25 cellular contexts compared by ENCODE assay signal in the genomic region with DNA sequence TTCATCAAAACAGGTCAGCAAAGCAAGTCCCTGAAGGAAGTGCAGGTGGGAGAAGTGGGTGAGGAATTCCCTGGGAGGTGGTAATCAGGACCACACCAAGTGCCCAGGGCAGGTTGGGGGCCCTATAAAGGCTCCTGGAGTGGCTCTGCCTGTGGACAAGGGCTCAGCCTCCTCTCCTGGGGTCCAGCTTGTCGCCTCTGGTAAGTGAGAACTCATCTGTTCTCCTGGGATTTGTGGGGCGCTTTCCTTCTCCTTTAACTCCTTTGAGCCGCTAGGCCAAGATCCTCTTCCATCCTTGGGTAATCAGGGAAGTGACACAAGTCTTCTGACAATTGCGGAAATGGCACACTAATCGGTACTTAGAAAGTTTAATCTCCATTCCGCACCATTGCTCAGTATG. TPM values are rescaled to one million over a fixed set of nuclear protein-coding genes. Genes with fewer than 3 reads are reported as not detected.
"Had no signal": no experiment of that assay in that cellular context is flagged by ENCODE, and none has a peak within 500 bp of the region (broad histone marks: within the 10 kb centered on the region; RNA-seq: fewer than 3 reads in every experiment).

SPRR4 (plus strand) TSS at position 154 of the 400 bp plus-strand sequence. CDS start 1,243 bp downstream, outside the sequence.

- H3K79me2 ChIP-seq: hepatocyte had no signal

- H3K4me2 ChIP-seq: hepatocyte had no signal

- DNase-seq: effector CD8-positive, alpha-beta T cell; foreskin melanocyte; kidney glomerular epithelial cell; mammary epithelial cell; naive thymus-derived CD4-positive, alpha-beta T cell; nephron progenitor cell; spleen; stimulated activated CD4-positive, alpha-beta T cell treated with anti-CD3 and anti-CD28 coated beads, Interleukin-15, amount 100 ng/mL, for 24 hours; stimulated activated CD4-positive, alpha-beta T cell treated with anti-CD3 and anti-CD28 coated beads, Interleukin-1b, Interleukin-23, amount 100 ng/mL, for 48 hours; stimulated activated CD4-positive, alpha-beta T cell treated with anti-CD3 and anti-CD28 coated beads, Interleukin-4, amount 100 ng/mL, for 24 hours; testis; transverse colon had no signal

- H3K4me3 ChIP-seq: coronary artery, hepatocyte, spleen, testis, transverse colon had no signal

- H2AFZ ChIP-seq: hepatocyte had no signal

- H3K4me1 ChIP-seq: spleen, testis, transverse colon had no signal

- H3K27ac ChIP-seq: coronary artery, hepatocyte, spleen, testis, transverse colon had no signal

- H3K9me3 ChIP-seq: spleen, testis, transverse colon had no signal

- H3K27me3 ChIP-seq: hepatocyte, testis, transverse colon had no signal

- ATAC-seq: naive thymus-derived CD4-positive, alpha-beta T cell; sciatic nerve; stimulated activated memory B cell treated with anti-CD40 and anti-IgM and Interleukin-4, amounts not matched to agents 10 μg/mL and 1 μg/mL and 100 μg/mL, for 72 hours had no signal

- H3K36me3 ChIP-seq: spleen, transverse colon had no signal

RNA-seq across cellular contexts. Expression of gene SPRR4, which starts in this region (rescaled TPM):
- total RNA-seq: chondrocyte; dermis microvascular lymphatic vessel endothelial cell; hepatocyte; liver; mammary epithelial cell; mesenteric fat pad; mononuclear cell; naive thymus-derived CD4-positive, alpha-beta T cell; osteoblast; pulmonary artery endothelial cell; sciatic nerve; skeletal muscle tissue; spleen; transverse colon; urinary bladder had no signal
